ENCODE assay signal across 23 cellular contexts in genomic region chr11:117459121-117459978, GRCh38.
"Had no signal": no experiment of that assay in that cellular context is flagged by ENCODE, and none has a peak within 500 bp of the region (broad histone marks: within the 10 kb centered on the region; RNA-seq: fewer than 3 reads in every experiment).

No MANE protein-coding gene starts in this region.

- H3K27ac Mint-ChIP-seq: activated B cell treated with CpG ODN at 0.5 μM for 24 hours; activated CD4-positive, alpha-beta T cell treated with anti-CD3 and anti-CD28 coated beads for 36 hours; activated naive CD4-positive, alpha-beta T cell treated with anti-CD3 and anti-CD28 coated beads, Interleukin-2, amount 10 ng/mL, durations not matched to agents 7 days and 5 days; activated naive CD8-positive, alpha-beta T cell treated with anti-CD3 and anti-CD28 coated beads, Interleukin-2, amount 50 U/mL, for 24 hours; naive thymus-derived CD8-positive, alpha-beta T cell; T-cell had no signal

- H3K4me3 ChIP-seq: coronary artery, heart right ventricle, lower lobe of right lung, ovary, prostate gland, right atrium auricular region, tibial artery had no signal

- H3K4me1 Mint-ChIP-seq: activated naive CD4-positive, alpha-beta T cell treated with anti-CD3 and anti-CD28 coated beads, Interleukin-2, amount 10 ng/mL, durations not matched to agents 7 days and 5 days; naive thymus-derived CD8-positive, alpha-beta T cell; T-cell had no signal

- H3K36me3 Mint-ChIP-seq: activated naive CD4-positive, alpha-beta T cell treated with anti-CD3 and anti-CD28 coated beads, Interleukin-2, amount 10 ng/mL, durations not matched to agents 7 days and 5 days; T-cell had no signal

- DNase-seq: activated B cell treated with CpG ODN at 0.5 μM for 24 hours; activated CD4-positive, alpha-beta T cell treated with anti-CD3 and anti-CD28 coated beads for 36 hours; activated CD4-positive, alpha-beta T cell treated with anti-CD3 and anti-CD28 coated beads, Interleukin-2, amount 50 U/mL, for 4 hours; activated CD8-positive, alpha-beta memory T cell treated with anti-CD3 and anti-CD28 coated beads for 24 hours; activated CD8-positive, alpha-beta memory T cell treated with anti-CD3 and anti-CD28 coated beads, Interleukin-2, amount 50 U/mL, for 4 hours; activated effector memory CD4-positive, alpha-beta T cell treated with Interleukin-2 at 50 U/mL for 16 hours; activated naive CD4-positive, alpha-beta T cell treated with anti-CD3 and anti-CD28 coated beads, Interleukin-2, amount 10 ng/mL, durations not matched to agents 7 days and 5 days; activated naive CD8-positive, alpha-beta T cell treated with anti-CD3 and anti-CD28 coated beads, Interleukin-2, amount 50 U/mL, for 24 hours; activated T-cell treated with anti-CD3 and anti-CD28 coated beads, Interleukin-2, amount 50 U/mL, for 4 hours; cerebellar nuclear complex; foreskin fibroblast; heart right ventricle; lower lobe of right lung; naive thymus-derived CD8-positive, alpha-beta T cell; ovary; stimulated activated CD4-positive, alpha-beta T cell treated with anti-CD3 and anti-CD28 coated beads, Interleukin-12 subunit alpha, Interleukin-12 subunit beta, amount 100 ng/mL, for 4 hours; stimulated activated CD4-positive, alpha-beta T cell treated with anti-CD3 and anti-CD28 coated beads, Interleukin-4, amount 100 ng/mL, for 4 hours; stimulated activated naive CD8-positive, alpha-beta T cell treated with anti-CD3 and anti-CD28 coated beads, Interleukin-15, amount 100 ng/mL, for 72 hours; T-cell had no signal

- H3K27me3 ChIP-seq: heart right ventricle, ovary, right atrium auricular region had no signal

- H3K9me3 Mint-ChIP-seq: activated naive CD4-positive, alpha-beta T cell treated with anti-CD3 and anti-CD28 coated beads, Interleukin-2, amount 10 ng/mL, durations not matched to agents 7 days and 5 days had no signal

- H3K4me1 ChIP-seq: heart right ventricle, lower lobe of right lung, prostate gland, right atrium auricular region, tibial artery had no signal

- H3K27ac ChIP-seq: coronary artery, heart right ventricle, lower lobe of right lung, ovary, prostate gland, right atrium auricular region, tibial artery had no signal

- H3K4me3 Mint-ChIP-seq: activated B cell treated with CpG ODN at 0.5 μM for 24 hours; activated CD4-positive, alpha-beta T cell treated with anti-CD3 and anti-CD28 coated beads for 36 hours; activated naive CD4-positive, alpha-beta T cell treated with anti-CD3 and anti-CD28 coated beads, Interleukin-2, amount 10 ng/mL, durations not matched to agents 7 days and 5 days; activated naive CD8-positive, alpha-beta T cell treated with anti-CD3 and anti-CD28 coated beads, Interleukin-2, amount 50 U/mL, for 24 hours; activated T-cell treated with anti-CD3 and anti-CD28 coated beads, Interleukin-2, amount 50 U/mL, for 4 hours; naive thymus-derived CD8-positive, alpha-beta T cell; stimulated activated naive CD8-positive, alpha-beta T cell treated with anti-CD3 and anti-CD28 coated beads, Interleukin-15, amount 100 ng/mL, for 72 hours; T-cell had no signal

- H3K27me3 Mint-ChIP-seq: activated B cell treated with CpG ODN at 0.5 μM for 24 hours; activated naive CD8-positive, alpha-beta T cell treated with anti-CD3 and anti-CD28 coated beads, Interleukin-2, amount 50 U/mL, for 24 hours had no signal

- H3K9me3 ChIP-seq: prostate gland had no signal

- ATAC-seq: activated naive CD8-positive, alpha-beta T cell treated with anti-CD3 and anti-CD28 coated beads, Interleukin-2, amount 50 U/mL, for 24 hours; naive thymus-derived CD8-positive, alpha-beta T cell; stimulated activated naive CD8-positive, alpha-beta T cell treated with anti-CD3 and anti-CD28 coated beads, Interleukin-15, amount 100 ng/mL, for 72 hours; T-cell had no signal

- H3K36me3 ChIP-seq: lower lobe of right lung, ovary, prostate gland, right atrium auricular region, tibial artery had no signal
